In the genomic region with DNA sequence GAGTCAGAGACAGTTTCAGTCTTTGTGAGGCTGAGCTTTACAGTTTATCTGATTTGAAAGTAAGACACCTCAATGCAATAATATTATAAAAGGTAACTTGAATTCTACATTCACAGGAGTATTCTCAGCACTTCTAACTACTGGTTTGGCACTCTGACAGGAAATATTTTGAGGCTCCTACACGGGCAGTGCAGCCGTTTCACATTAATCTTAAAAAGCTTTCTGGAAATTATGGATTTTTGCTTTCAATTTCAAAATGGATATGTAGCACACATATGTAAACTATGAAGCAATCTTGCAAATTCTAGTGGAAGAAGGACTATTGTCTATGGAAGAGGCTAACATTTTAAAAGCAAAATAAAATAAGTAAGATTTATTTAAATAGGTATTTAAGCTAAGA, we compare ENCODE assay signal across 1 cellular context.
TF ChIP-seq lines count a peak whose summit lies in the region.

No MANE protein-coding gene starts in this region.

TF ChIP-seq in endothelial cell of umbilical vein, 7 proteins besides CTCF, POLR2A, EP300 and RAD21 (continued from another document):
- no peak for TF ChIP-seq FOS (IDR thresholded peaks at IDR 0.05; ENCODE audit: borderline replicate concordance, insufficient read depth, low read length)
- no peak for TF ChIP-seq MYC (IDR thresholded peaks at IDR 0.05; ENCODE audit: low read depth, low read length)
